8 cellular contexts compared by ENCODE assay signal in the genomic region with DNA sequence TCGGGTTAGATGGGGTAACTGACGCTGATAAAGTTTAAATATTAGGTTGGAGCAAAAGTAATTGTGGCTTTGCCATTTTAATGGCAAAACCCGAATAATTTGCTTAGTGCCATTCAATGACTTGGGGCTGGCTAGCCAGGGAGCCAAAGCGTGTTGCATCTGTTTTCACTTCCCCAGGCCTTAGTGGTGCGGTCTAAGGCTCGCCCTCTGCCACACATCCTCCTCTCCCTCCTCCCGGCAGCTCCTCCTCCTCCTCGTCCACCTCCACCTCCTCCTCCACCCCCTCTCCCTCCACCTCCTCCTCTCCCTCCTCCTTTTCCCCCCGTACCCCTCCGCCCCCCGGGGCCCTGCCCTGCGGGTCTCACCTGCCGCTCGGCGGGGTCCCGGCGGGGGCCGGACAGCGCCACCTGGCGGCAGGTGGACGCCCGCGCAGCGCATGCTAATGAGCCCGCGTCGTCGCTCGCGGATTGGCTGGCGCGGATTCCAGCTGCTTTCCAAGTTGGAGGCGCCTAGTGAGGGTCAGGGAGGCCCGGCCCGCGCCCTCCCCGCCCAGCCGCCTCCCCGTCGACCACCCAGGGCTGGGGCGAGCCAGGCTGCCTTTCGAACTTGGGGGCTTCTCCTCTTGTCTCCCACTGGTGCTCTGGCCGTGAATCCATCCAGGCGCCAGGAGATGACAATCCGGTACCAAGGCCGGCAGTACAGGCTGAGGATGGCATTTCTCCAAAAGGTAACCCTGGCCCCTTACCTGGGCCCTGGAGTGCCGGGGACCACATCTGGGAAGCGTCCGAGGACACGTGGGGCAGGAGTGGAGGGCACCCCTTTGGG.
DNase-seq lines count a peak whose midpoint lies in the region; ATAC-seq and TF ChIP-seq lines count a peak whose summit lies in the region.

No MANE protein-coding gene starts in this region.

- no peaks in the 10 kb centered on the region for H3K36me3 ChIP-seq in HUES48 (ENCODE audit: control insufficient read depth, insufficient read depth, low read length)
- no peaks in the 10 kb centered on the region for H3K36me3 ChIP-seq in OCI-LY1 (ENCODE audit: insufficient read depth, low read length)
- no peaks in the 10 kb centered on the region for H3K36me3 ChIP-seq in mucosa of stomach (ENCODE audit: control insufficient read depth, insufficient read depth, low read length)

- no peaks in the 10 kb centered on the region for H3K9me2 ChIP-seq in OCI-LY1 (ENCODE audit: low read depth, low read length)

- H3K4me2 ChIP-seq in OCI-LY1 (ENCODE audit: low read length), result peak overlapping the region; percentile 87

- 0 out of 2 replicates have a peak overlapping the region, but pooled peaks have one; percentile 29 for H2AFZ ChIP-seq in OCI-LY1 (ENCODE audit: low read length)

- peak overlapping the region; percentile 56 for H3K4me3 ChIP-seq in HUES48 (ENCODE audit: low read depth, low read length)
- peak overlapping the region; percentile 68 for H3K4me3 ChIP-seq in OCI-LY1 (ENCODE audit: low read depth, low read length, poor library complexity, severe bottlenecking)
- peak overlapping the region; percentile 67 for H3K4me3 ChIP-seq in mucosa of stomach (ENCODE audit: low read length)

- H3K79me2 ChIP-seq in OCI-LY1 (ENCODE audit: insufficient read depth, low read length), result no peaks in the 10 kb centered on the region

- H3K4me1 ChIP-seq in HUES48 (ENCODE audit: control insufficient read depth, insufficient read depth, low read length), result peaks cover 7% of the 10 kb centered on the region; the same call in 1 of the 2 replicates
- H3K4me1 ChIP-seq in OCI-LY1 (ENCODE audit: insufficient read depth, low read length, severe bottlenecking), result peaks cover 16% of the 10 kb centered on the region
- peaks cover 17% of the 10 kb centered on the region for H3K4me1 ChIP-seq in mucosa of stomach (ENCODE audit: control insufficient read depth, insufficient read depth, low read length)

- H4K20me1 ChIP-seq in OCI-LY1 (ENCODE audit: insufficient read depth, low read length), result no peaks in the 10 kb centered on the region

- H3K27ac ChIP-seq in HUES48 (ENCODE audit: low read depth, low read length) (no peak overlapping the region), OCI-LY1 (ENCODE audit: low read depth, low read length, poor library complexity, severe bottlenecking) (peak overlapping the region; percentile 65)

- DNase-seq in COR-L47 (lab: John Stamatoyannopoulos, UW) (peak; percentile 71), activated T-cell treated with anti-CD3 and anti-CD28 coated beads for 1 hour (ENCODE audit: low read depth) (peak; percentile 79), erythroblast (lab: John Stamatoyannopoulos, UW) (peak; percentile 81 to 90)
- peak; percentile 68 for DNase-seq in stimulated activated CD8-positive, alpha-beta memory T cell treated with anti-CD3 and anti-CD28 coated beads, Interleukin-7, amount 100 ng/mL, for 1 hour (ENCODE audit: low read depth in 2 of 2)

- no peaks in the 10 kb centered on the region for H3F3A ChIP-seq in OCI-LY1 (ENCODE audit: insufficient read depth, low read length)

- peak; percentile 67 for ATAC-seq in GM21381 (IDR thresholded peaks at IDR 0.05; ENCODE audit: unreplicated experiment)

- TF ChIP-seq POLR2A in erythroblast (IDR thresholded peaks at IDR 0.05; ENCODE audit: low read length), result no peak

- peak overlapping the region; percentile 48; the same call in 1 of the 2 replicates for H3K9ac ChIP-seq in HUES48 (ENCODE audit: low read depth, low read length)
- peak overlapping the region; percentile 70 for H3K9ac ChIP-seq in OCI-LY1 (ENCODE audit: low read length)
- H3K9ac ChIP-seq in mucosa of stomach (ENCODE audit: low read length), result peak overlapping the region; percentile 73

- H3K27me3 ChIP-seq in HUES48 (ENCODE audit: control insufficient read depth, insufficient read depth, low read length), result no peaks in the 10 kb centered on the region
- no peaks in the 10 kb centered on the region for H3K27me3 ChIP-seq in OCI-LY1 (ENCODE audit: insufficient read depth, low read length)
- H3K27me3 ChIP-seq in mucosa of stomach (ENCODE audit: control insufficient read depth, insufficient read depth, low read length), result no peaks in the 10 kb centered on the region

- H3K9me3 ChIP-seq in HUES48 (ENCODE audit: control insufficient read depth, insufficient read depth, low read length), result no peaks in the 10 kb centered on the region
- no peaks in the 10 kb centered on the region for H3K9me3 ChIP-seq in OCI-LY1 (ENCODE audit: low read length)
- no peaks in the 10 kb centered on the region for H3K9me3 ChIP-seq in mucosa of stomach (ENCODE audit: control insufficient read depth, low read length)

- peak; percentile 91 for TF ChIP-seq CTCF in OCI-LY1 (IDR thresholded peaks at IDR 0.05; ENCODE audit: low read length)
